In genomic region chr20:57936636-57937310, GRCh38 we compare ENCODE assay signal across 31 cellular contexts.
"Had no signal": no experiment of that assay in that cellular context is flagged by ENCODE, and none has a peak within 500 bp of the region (broad histone marks: within the 10 kb centered on the region; RNA-seq: fewer than 3 reads in every experiment).

No MANE protein-coding gene starts in this region.

- ATAC-seq: activated naive CD8-positive, alpha-beta T cell treated with anti-CD3 and anti-CD28 coated beads, Interleukin-2, amount 50 U/mL, for 24 hours; mucosa of descending colon; natural killer cell treated with Interleukin-12 subunit alpha and Interleukin-12 subunit beta and Interleukin-15 and Interleukin-18, amount 100 ng/mL, for 72 hours; right lobe of liver; stimulated activated naive CD8-positive, alpha-beta T cell treated with anti-CD3 and anti-CD28 coated beads, Interleukin-15, Interleukin-2, amounts not matched to agents 100 U/mL and 50 U/mL, for 24 hours had no signal

- FAIRE-seq: frontal cortex, islet of Langerhans had no signal

- H3K9me3 ChIP-seq: breast epithelium, esophagus squamous epithelium, left ventricle myocardium inferior, mucosa of descending colon, neutrophil, right lobe of liver, thoracic aorta, vagina had no signal

- H3K4me3 ChIP-seq: breast epithelium, esophagus squamous epithelium, left ventricle myocardium inferior, lung, mucosa of descending colon, right lobe of liver, thoracic aorta, vagina had no signal

- H3K36me3 Mint-ChIP-seq: activated CD4-positive, alpha-beta memory T cell treated with anti-CD3 and anti-CD28 coated beads for 36 hours; natural killer cell treated with Interleukin-12 subunit alpha and Interleukin-12 subunit beta and Interleukin-15 and Interleukin-18, amount 100 ng/mL, for 72 hours; type B pancreatic cell had no signal

- H3K9me3 Mint-ChIP-seq: activated CD4-positive, alpha-beta memory T cell treated with anti-CD3 and anti-CD28 coated beads for 36 hours; activated CD4-positive, alpha-beta T cell treated with anti-CD3 and anti-CD28 coated beads, Interleukin-2, amount 10 ng/mL, durations not matched to agents 24 days and 14 days; activated naive CD8-positive, alpha-beta T cell treated with anti-CD3 and anti-CD28 coated beads, Interleukin-2, amount 50 U/mL, for 24 hours; dendritic cell treated with granulocyte-macrophage colony-stimulating factor and Interleukin-4, amounts not matched to agents 40 ng/mL and 50 ng/mL, for 4 days; natural killer cell treated with Interleukin-12 subunit alpha and Interleukin-12 subunit beta and Interleukin-15 and Interleukin-18, amount 100 ng/mL, for 72 hours; T-helper 1 cell treated with Interleukin-12 subunit alpha and Interleukin-12 subunit beta and Interleukin-4 antibody, amounts not matched to agents 30 μg/mL and 1 μg/mL, for 36 hours; type B pancreatic cell had no signal

- H3K4me1 ChIP-seq: breast epithelium had no signal

- DNase-seq: activated CD4-positive, alpha-beta memory T cell treated with anti-CD3 and anti-CD28 coated beads for 36 hours; activated CD4-positive, alpha-beta T cell treated with anti-CD3 and anti-CD28 coated beads, Interleukin-2, amount 10 ng/mL, durations not matched to agents 24 days and 14 days; activated CD4-positive, CD25-positive, alpha-beta regulatory T cell treated with anti-CD3 and anti-CD28 coated beads, Interleukin-2, amount 50 U/mL, for 72 hours; activated CD8-positive, alpha-beta memory T cell treated with anti-CD3 and anti-CD28 coated beads, Interleukin-2, amount 50 U/mL, for 4 hours; activated gamma-delta T cell; activated naive CD4-positive, alpha-beta T cell treated with anti-CD3 and anti-CD28 coated beads, Interleukin-2, amount 50 U/mL, for 16 hours; activated naive CD8-positive, alpha-beta T cell treated with anti-CD3 and anti-CD28 coated beads, Interleukin-2, amount 50 U/mL, for 24 hours; activated T-cell treated with anti-CD3 and anti-CD28 coated beads, Interleukin-2, amount 50 U/mL, for 1 hour; central memory CD4-positive, alpha-beta T cell; esophagus squamous epithelium; left ventricle myocardium inferior; mesendoderm; mucosa of descending colon; right lobe of liver; stimulated activated CD4-positive, alpha-beta T cell treated with anti-CD3 and anti-CD28 coated beads, Interleukin-4, amount 100 ng/mL, for 1 hour; stimulated activated naive CD8-positive, alpha-beta T cell treated with anti-CD3 and anti-CD28 coated beads, Interleukin-15, Interleukin-2, amounts not matched to agents 100 U/mL and 50 U/mL, for 24 hours; T1000; WERI-Rb-1 had no signal

- H3K4me3 Mint-ChIP-seq: activated CD4-positive, alpha-beta memory T cell treated with anti-CD3 and anti-CD28 coated beads for 36 hours; activated CD4-positive, alpha-beta T cell treated with anti-CD3 and anti-CD28 coated beads, Interleukin-2, amount 10 ng/mL, durations not matched to agents 24 days and 14 days; activated naive CD8-positive, alpha-beta T cell treated with anti-CD3 and anti-CD28 coated beads, Interleukin-2, amount 50 U/mL, for 24 hours; dendritic cell treated with granulocyte-macrophage colony-stimulating factor and Interleukin-4, amounts not matched to agents 40 ng/mL and 50 ng/mL, for 4 days; natural killer cell treated with Interleukin-12 subunit alpha and Interleukin-12 subunit beta and Interleukin-15 and Interleukin-18, amount 100 ng/mL, for 72 hours; T-helper 1 cell treated with Interleukin-12 subunit alpha and Interleukin-12 subunit beta and Interleukin-4 antibody, amounts not matched to agents 30 μg/mL and 1 μg/mL, for 36 hours; type B pancreatic cell had no signal

- H3K4me1 Mint-ChIP-seq: activated CD4-positive, alpha-beta T cell treated with anti-CD3 and anti-CD28 coated beads, Interleukin-2, amount 10 ng/mL, durations not matched to agents 24 days and 14 days; activated naive CD8-positive, alpha-beta T cell treated with anti-CD3 and anti-CD28 coated beads, Interleukin-2, amount 50 U/mL, for 24 hours had no signal

- H3K27me3 ChIP-seq: breast epithelium, neutrophil, right lobe of liver, vagina had no signal

- H3K27ac Mint-ChIP-seq: activated CD4-positive, alpha-beta memory T cell treated with anti-CD3 and anti-CD28 coated beads for 36 hours; activated CD4-positive, alpha-beta T cell treated with anti-CD3 and anti-CD28 coated beads, Interleukin-2, amount 10 ng/mL, durations not matched to agents 24 days and 14 days; activated naive CD8-positive, alpha-beta T cell treated with anti-CD3 and anti-CD28 coated beads, Interleukin-2, amount 50 U/mL, for 24 hours; dendritic cell treated with granulocyte-macrophage colony-stimulating factor and Interleukin-4, amounts not matched to agents 40 ng/mL and 50 ng/mL, for 4 days; natural killer cell treated with Interleukin-12 subunit alpha and Interleukin-12 subunit beta and Interleukin-15 and Interleukin-18, amount 100 ng/mL, for 72 hours; progenitor cell of endocrine pancreas; T-helper 1 cell treated with Interleukin-12 subunit alpha and Interleukin-12 subunit beta and Interleukin-4 antibody, amounts not matched to agents 30 μg/mL and 1 μg/mL, for 36 hours had no signal

- H3K27ac ChIP-seq: breast epithelium, epithelial cell of prostate, esophagus squamous epithelium, left ventricle myocardium inferior, neutrophil, right lobe of liver, thoracic aorta, vagina, WERI-Rb-1 had no signal

- H3K36me3 ChIP-seq: breast epithelium, esophagus squamous epithelium, left ventricle myocardium inferior, neutrophil, right lobe of liver, thoracic aorta, vagina, WERI-Rb-1 had no signal

- H3K27me3 Mint-ChIP-seq: activated CD4-positive, alpha-beta memory T cell treated with anti-CD3 and anti-CD28 coated beads for 36 hours; activated CD4-positive, alpha-beta T cell treated with anti-CD3 and anti-CD28 coated beads, Interleukin-2, amount 10 ng/mL, durations not matched to agents 24 days and 14 days had no signal
